ENCODE assay signal across 8 cellular contexts in the genomic region with DNA sequence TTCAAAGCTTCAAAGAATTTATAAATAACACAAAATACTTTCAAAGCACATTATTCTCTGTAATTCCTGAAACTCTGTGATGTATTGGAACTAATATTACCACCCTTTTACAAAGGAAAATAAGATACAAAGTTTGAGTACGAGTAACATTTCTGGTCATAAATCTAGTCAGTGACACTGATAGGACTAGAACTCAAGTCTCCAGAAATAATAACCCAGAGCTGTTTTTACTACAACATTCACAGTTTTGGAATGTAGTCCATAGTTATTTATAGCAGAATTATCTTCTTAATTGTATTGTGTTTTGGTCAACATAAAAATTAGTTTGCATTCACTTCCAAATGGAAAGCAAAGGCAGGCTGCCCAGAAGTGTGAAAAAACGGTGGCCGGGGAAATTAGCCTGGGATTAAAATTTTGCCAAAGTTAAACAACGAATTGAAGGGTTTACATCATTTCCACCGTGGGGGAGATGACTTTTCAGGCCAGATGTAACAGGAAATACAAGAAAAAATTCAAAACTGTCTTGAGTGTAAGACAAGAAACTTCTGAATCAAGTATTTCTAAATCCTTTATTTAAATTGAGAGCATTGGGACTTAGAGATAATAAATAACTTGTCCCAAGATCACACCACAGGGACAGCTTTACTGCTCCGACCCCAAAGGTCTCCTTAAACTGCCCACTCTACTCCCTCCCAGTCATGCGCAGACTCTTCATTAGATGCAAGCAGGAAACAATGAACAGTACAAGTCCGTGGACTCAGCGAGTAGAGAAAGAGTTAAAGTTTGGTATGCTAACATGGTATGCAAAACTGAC.
A peak's percentile ranks its signal among the peaks of the same experiment; 100 is the strongest.
DNase-seq lines count a peak whose midpoint lies in the region; ATAC-seq and TF ChIP-seq lines count a peak whose summit lies in the region.

No MANE protein-coding gene starts in this region.

- POLR2A ChIA-PET in activated CD4-positive, alpha-beta T cell treated with anti-CD3 and anti-CD28 coated beads, Interleukin-2, amount 10 ng/mL, durations not matched to agents 7 days and 5 days (lab: Charles Lee) = no interaction called here
- POLR2A ChIA-PET in T-cell (lab: Charles Lee) = no interaction called here

- peaks cover 27% of the 10 kb centered on the region for H3K4me1 Mint-ChIP-seq in activated CD4-positive, alpha-beta T cell treated with anti-CD3 and anti-CD28 coated beads, Interleukin-2, amount 10 ng/mL, durations not matched to agents 7 days and 5 days
- peaks cover 15 to 25% (median 23%) of the 10 kb centered on the region in 3 donors for H3K4me1 Mint-ChIP-seq in T-cell

- H3K4me3 ChIP-seq in fibroblast of the aortic adventitia (ENCODE audit: low read depth, low read length) = peak overlapping the region; percentile 84
- peak overlapping the region; percentile 83 for H3K4me3 ChIP-seq in rectal smooth muscle tissue (ENCODE audit: low read length)

- no peak overlapping the region for H3K9ac ChIP-seq in rectal smooth muscle tissue (ENCODE audit: low read length)

- CTCF ChIA-PET in activated CD4-positive, alpha-beta T cell treated with anti-CD3 and anti-CD28 coated beads, Interleukin-2, amount 10 ng/mL, durations not matched to agents 7 days and 5 days (lab: Charles Lee) = interaction anchor here (0.5 kb wide), 1 partner anchor 290 kb away, joined by 3 read pairs; no protein-coding TSS in a partner anchor
- CTCF ChIA-PET in T-cell (lab: Charles Lee) = no interaction called here

- no peaks in the 10 kb centered on the region for H3K27me3 ChIP-seq in rectal smooth muscle tissue (ENCODE audit: control insufficient read depth, insufficient read depth, low read length)

- H3K27me3 Mint-ChIP-seq in activated CD4-positive, alpha-beta T cell treated with anti-CD3 and anti-CD28 coated beads, Interleukin-2, amount 10 ng/mL, durations not matched to agents 7 days and 5 days = peaks cover 14% of the 10 kb centered on the region
- H3K27me3 Mint-ChIP-seq in T-cell = peaks cover 0 to 2% of the 10 kb centered on the region in 2 donors

- ATAC-seq in HG02981 (IDR thresholded peaks at IDR 0.05; ENCODE audit: unreplicated experiment) (peak; percentile 24), T-cell (replicated peaks in 1 of 4) (no peak)

- peaks cover 6% of the 10 kb centered on the region for H3K4me1 ChIP-seq in rectal smooth muscle tissue (ENCODE audit: control insufficient read depth, insufficient read depth, low read length)

- no peak for TF ChIP-seq CTCF in fibroblast of the aortic adventitia (IDR thresholded peaks at IDR 0.05; ENCODE audit: insufficient read depth, low read length)

- H3K27ac ChIP-seq in rectal smooth muscle tissue (ENCODE audit: low read depth, low read length) = peak overlapping the region; percentile 61

- no peak for DNase-seq in activated CD4-positive, alpha-beta T cell treated with anti-CD3 and anti-CD28 coated beads, Interleukin-2, amount 10 ng/mL, durations not matched to agents 7 days and 5 days
- no peak for DNase-seq in activated CD4-positive, alpha-beta T cell treated with anti-CD3 and anti-CD28 coated beads for 4 hours
- DNase-seq in T-cell (no peak), fibroblast of the aortic adventitia (ENCODE audit: low read depth) (peak; percentile 68), NCI-H2196 (lab: John Stamatoyannopoulos, UW; ENCODE audit: unreplicated experiment) (no peak), NCI-H446 treated with DMSO at 0.1 percent for 48 hours (lab: John Stamatoyannopoulos, UW) (no peak)

- peak overlapping the region; percentile 74 for H3K4me3 Mint-ChIP-seq in activated CD4-positive, alpha-beta T cell treated with anti-CD3 and anti-CD28 coated beads, Interleukin-2, amount 10 ng/mL, durations not matched to agents 7 days and 5 days
- peak overlapping the region; percentile 89 to 97 (median 95) for H3K4me3 Mint-ChIP-seq in T-cell

- H3K9me3 Mint-ChIP-seq in activated CD4-positive, alpha-beta T cell treated with anti-CD3 and anti-CD28 coated beads, Interleukin-2, amount 10 ng/mL, durations not matched to agents 7 days and 5 days = no peaks in the 10 kb centered on the region
- no peaks in the 10 kb centered on the region for H3K9me3 Mint-ChIP-seq in T-cell

- peak overlapping the region; percentile 76 for H3K27ac Mint-ChIP-seq in activated CD4-positive, alpha-beta T cell treated with anti-CD3 and anti-CD28 coated beads, Interleukin-2, amount 10 ng/mL, durations not matched to agents 7 days and 5 days
- peak overlapping the region; percentile 90 to 94 for H3K27ac Mint-ChIP-seq in T-cell

- no peaks in the 10 kb centered on the region for H3K36me3 ChIP-seq in rectal smooth muscle tissue (ENCODE audit: control insufficient read depth, insufficient read depth, low read length)

- peaks cover 3% of the 10 kb centered on the region for H3K36me3 Mint-ChIP-seq in activated CD4-positive, alpha-beta T cell treated with anti-CD3 and anti-CD28 coated beads, Interleukin-2, amount 10 ng/mL, durations not matched to agents 7 days and 5 days (ENCODE audit: low read depth)
- H3K36me3 Mint-ChIP-seq in T-cell = no peaks in the 10 kb centered on the region
